18 cellular contexts compared by ENCODE assay signal in the genomic region with DNA sequence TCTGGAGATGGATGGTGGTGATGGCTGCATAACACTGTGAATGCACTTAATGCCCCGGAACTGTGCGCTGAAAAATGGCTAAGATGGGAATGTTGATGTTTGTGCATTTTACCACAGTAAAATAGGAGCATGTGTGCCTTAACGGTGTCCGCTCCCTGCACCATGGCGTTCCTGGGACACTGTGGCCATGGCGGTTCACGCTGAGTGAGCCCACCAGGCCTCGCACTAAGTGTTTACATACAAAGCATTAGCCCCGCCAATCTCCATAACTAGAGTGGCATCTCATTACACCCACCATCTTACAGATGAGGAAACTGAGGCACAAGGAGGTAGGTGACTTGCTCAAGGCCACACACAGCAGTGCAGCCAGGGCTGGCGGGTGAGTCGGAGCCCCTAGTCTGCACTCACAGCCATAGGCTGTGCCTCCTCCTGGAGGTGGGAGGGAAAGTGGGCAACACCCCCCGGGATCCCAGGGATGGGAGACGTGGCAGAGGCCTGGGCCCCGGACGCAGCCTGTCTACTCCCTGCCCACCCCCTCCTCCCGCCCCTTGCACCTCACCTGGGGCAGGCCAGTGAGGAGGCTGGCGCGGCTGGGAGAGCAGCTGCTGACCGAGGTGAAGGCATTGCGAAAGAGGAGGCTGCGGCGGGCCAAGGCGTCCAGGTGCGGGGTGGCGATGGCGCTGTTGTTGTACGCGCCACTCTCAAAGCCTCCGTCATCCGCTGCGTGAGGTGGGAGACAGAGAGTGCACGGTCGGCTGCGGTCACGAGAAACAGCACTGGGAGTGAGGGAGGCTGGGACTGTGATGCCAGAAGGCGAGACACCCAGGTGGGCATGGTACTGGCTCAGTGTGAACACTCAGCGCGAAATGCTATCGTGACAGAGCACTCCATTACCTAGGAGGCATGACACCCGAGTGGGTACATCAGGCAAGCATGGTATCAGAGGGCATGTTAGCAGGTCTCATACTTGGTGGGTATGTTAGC. TPM values are rescaled to one million over a fixed set of nuclear protein-coding genes. Genes with fewer than 3 reads are reported as not detected.
DNase-seq lines count a peak whose midpoint lies in the region; ATAC-seq and TF ChIP-seq lines count a peak whose summit lies in the region.
"Had no signal": no experiment of that assay in that cellular context is flagged by ENCODE, and none has a peak within 500 bp of the region (broad histone marks: within the 10 kb centered on the region; RNA-seq: fewer than 3 reads in every experiment).

No MANE protein-coding gene starts in this region.

- no peaks in the 10 kb centered on the region for H3K9me3 Mint-ChIP-seq in activated T-cell treated with anti-CD3 and anti-CD28 coated beads, Interleukin-2, amount 50 U/mL, for 24 hours
- no peaks in the 10 kb centered on the region for H3K9me3 Mint-ChIP-seq in central memory CD8-positive, alpha-beta T cell
- H3K9me3 Mint-ChIP-seq in neural crest cell = no peaks in the 10 kb centered on the region
- H3K9me3 Mint-ChIP-seq: CD8-positive, alpha-beta T cell; GM23338 had no signal

- H3K36me3 Mint-ChIP-seq in activated T-cell treated with anti-CD3 and anti-CD28 coated beads, Interleukin-2, amount 50 U/mL, for 24 hours (ENCODE audit: low read depth) = peaks cover 72% of the 10 kb centered on the region
- peaks cover 14% of the 10 kb centered on the region for H3K36me3 Mint-ChIP-seq in central memory CD8-positive, alpha-beta T cell (ENCODE audit: insufficient read depth)
- H3K36me3 Mint-ChIP-seq in neural crest cell (ENCODE audit: low read depth) = peaks cover 2% of the 10 kb centered on the region

- no peaks in the 10 kb centered on the region for H3K27me3 Mint-ChIP-seq in activated T-cell treated with anti-CD3 and anti-CD28 coated beads, Interleukin-2, amount 50 U/mL, for 24 hours
- no peaks in the 10 kb centered on the region for H3K27me3 Mint-ChIP-seq in central memory CD8-positive, alpha-beta T cell
- no peaks in the 10 kb centered on the region for H3K27me3 Mint-ChIP-seq in neural crest cell (ENCODE audit: low read depth)
- H3K27me3 Mint-ChIP-seq: B cell had no signal

- H3K36me3 ChIP-seq in HEK293 (ENCODE audit: control insufficient read depth in 2 of 2, insufficient read depth in 1 of 2, low read length in 2 of 2) = peaks cover 14 to 68% of the 10 kb centered on the region in 2 experiments

- H3K4me3 ChIP-seq in HEK293 (ENCODE audit: low read depth, low read length) = no peak overlapping the region
- H3K4me3 ChIP-seq: GM23338 had no signal

- no peak for ATAC-seq in central memory CD8-positive, alpha-beta T cell (replicated peaks; ENCODE audit: extremely low read depth, poor library complexity, severe bottlenecking)
- ATAC-seq: CD8-positive, alpha-beta T cell; GM23338 had no signal

- CTCF ChIA-PET in HEK293 (lab: Yijun Ruan, JAX) = interaction anchor here (1.2 kb wide), 1 partner anchor 67 kb away, joined by 3 read pairs; no protein-coding TSS in a partner anchor

- H3K4me1 Mint-ChIP-seq in activated T-cell treated with anti-CD3 and anti-CD28 coated beads, Interleukin-2, amount 50 U/mL, for 24 hours (ENCODE audit: low read depth) = peaks cover 34% of the 10 kb centered on the region
- H3K4me1 Mint-ChIP-seq in central memory CD8-positive, alpha-beta T cell = peaks cover 32% of the 10 kb centered on the region
- H3K4me1 Mint-ChIP-seq in neural crest cell = peaks cover 25% of the 10 kb centered on the region

- POLR2A ChIA-PET in HEK293 (lab: Yijun Ruan, JAX) = no interaction called here

- H3K4me1 ChIP-seq in HEK293 (ENCODE audit: control insufficient read depth, insufficient read depth, low read length) = peaks cover 8% of the 10 kb centered on the region; the same call in 1 of the 2 replicates

- DNase-seq in activated T-cell treated with anti-CD3 and anti-CD28 coated beads, Interleukin-2, amount 50 U/mL, for 24 hours = no peak
- DNase-seq in activated T-cell treated with anti-CD3 and anti-CD28 coated beads, Interleukin-2, amount 50 U/mL, for 1 hour = no peak
- DNase-seq in central memory CD8-positive, alpha-beta T cell (ENCODE audit: low spot score in 2 of 2) = no peak
- DNase-seq in neural crest cell (ENCODE audit: low read depth, low spot score) = no peak
- DNase-seq in inferior parietal cortex (ENCODE audit: extremely low spot score) = no peak
- DNase-seq in T-helper 1 cell = no peak
- DNase-seq in middle frontal gyrus (ENCODE audit: extremely low spot score, low spot score) = no peak
- DNase-seq: CD8-positive, alpha-beta T cell; DMS79 treated with DMSO at 0.1 percent for 48 hours; NCI-H1436; NCI-H2029 treated with DMSO at 0.1 percent for 48 hours; NCI-H2171 treated with DMSO at 0.1 percent for 48 hours; NCI-H446 treated with DMSO at 0.1 percent for 48 hours had no signal

- H3K27ac ChIP-seq in HEK293 (ENCODE audit: extremely low read depth, low read depth, low read length) = no peak overlapping the region
- H3K27ac ChIP-seq: 22Rv1, KMS-11 had no signal

- no peak overlapping the region for H3K4me3 Mint-ChIP-seq in activated T-cell treated with anti-CD3 and anti-CD28 coated beads, Interleukin-2, amount 50 U/mL, for 24 hours
- peak overlapping the region; percentile 10 for H3K4me3 Mint-ChIP-seq in central memory CD8-positive, alpha-beta T cell
- H3K4me3 Mint-ChIP-seq in neural crest cell = peak overlapping the region; percentile 20
- H3K4me3 Mint-ChIP-seq: CD8-positive, alpha-beta T cell; GM23338 had no signal

- TF ChIP-seq CTCF in HEK293 (tag by site-specific recombination; IDR thresholded peaks at IDR 0.05) = no peak
- no peak for TF ChIP-seq CTCF in neural crest cell (conservative IDR thresholded peaks at IDR 0.05)

- H3K9me3 ChIP-seq in HEK293 (ENCODE audit: control insufficient read depth, insufficient read depth, low read depth, low read length) = no peaks in the 10 kb centered on the region

- H3K27ac Mint-ChIP-seq in activated T-cell treated with anti-CD3 and anti-CD28 coated beads, Interleukin-2, amount 50 U/mL, for 24 hours = peak overlapping the region; percentile 3
- peak overlapping the region; percentile 75 for H3K27ac Mint-ChIP-seq in central memory CD8-positive, alpha-beta T cell (ENCODE audit: low read depth)
- H3K27ac Mint-ChIP-seq in neural crest cell (ENCODE audit: unreplicated experiment) = no peak overlapping the region
- H3K27ac Mint-ChIP-seq: B cell, GM23338 had no signal

TF ChIP-seq in HEK293, 187 proteins besides CTCF, POLR2A, EP300 and RAD21:
- TF ChIP-seq ZNF350 (tag by site-specific recombination; IDR thresholded peaks at IDR 0.05) (no peak), ZNF354C (tag by site-specific recombination; IDR thresholded peaks at IDR 0.05; ENCODE audit: borderline replicate concordance, low read depth) (no peak), ZNF600 (tag by site-specific recombination; IDR thresholded peaks at IDR 0.05) (peak; percentile 35; the same call in 1 of the 2 replicates)

RNA-seq across cellular contexts. Expression of a gene that starts 3.4 kb away (rescaled TPM):
- 31.8 and 32.8 TPM in 2 replicates for total RNA-seq in neural crest cell

RNA-seq across cellular contexts. Expression of a gene that starts 3.5 kb away (rescaled TPM):
- 23.6 and 27.7 TPM in 2 replicates for total RNA-seq in neural crest cell

RNA-seq across cellular contexts. Expression of a gene that starts 43.9 kb away (rescaled TPM):
- total RNA-seq in neural crest cell = 29.6 and 31.9 TPM in 2 replicates

RNA-seq across cellular contexts. Expression of a gene that starts 46.9 kb away (rescaled TPM):
- total RNA-seq in neural crest cell = 1.3 and 1.7 TPM in 2 replicates
- total RNA-seq: B cell; CD8-positive, alpha-beta T cell had no signal
